ENCODE assay signal across 12 cellular contexts in the genomic region with DNA sequence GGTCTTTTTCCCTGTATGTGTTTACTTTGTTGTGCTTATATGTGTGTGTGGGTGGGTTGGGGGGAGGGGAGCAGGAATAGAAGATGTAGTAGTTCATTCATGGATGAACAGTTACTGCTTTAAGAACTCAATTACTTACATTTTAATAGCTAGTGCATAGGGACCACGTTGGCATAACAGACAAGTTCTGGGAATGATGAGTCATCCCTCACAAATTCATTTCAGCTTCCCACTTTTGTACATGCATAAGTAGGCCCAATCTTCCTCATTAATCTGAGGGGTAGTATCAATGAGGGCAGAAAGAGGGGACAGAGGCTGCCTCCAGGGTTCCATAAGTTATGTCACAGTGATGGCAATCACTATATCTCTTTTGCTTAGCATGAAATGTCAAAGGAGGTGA. TPM values are rescaled to one million over a fixed set of nuclear protein-coding genes. Genes with fewer than 3 reads are reported as not detected.
A peak's percentile ranks its signal among the peaks of the same experiment; 100 is the strongest.
DNase-seq lines count a peak whose midpoint lies in the region; ATAC-seq and TF ChIP-seq lines count a peak whose summit lies in the region.
"Had no signal": no experiment of that assay in that cellular context is flagged by ENCODE, and none has a peak within 500 bp of the region (broad histone marks: within the 10 kb centered on the region; RNA-seq: fewer than 3 reads in every experiment).

No MANE protein-coding gene starts in this region.

- no peak for TF ChIP-seq POLR2A in GM18505 (IDR thresholded peaks at IDR 0.05; ENCODE audit: borderline replicate concordance, extremely low read depth, insufficient read depth, insufficient read length)

- no peaks in the 10 kb centered on the region for H3K36me3 Mint-ChIP-seq in activated T-helper 17 cell treated with anti-CD3 and anti-CD28 coated beads, Interleukin-2, amount 50 U/mL, for 72 hours (ENCODE audit: low read depth)

- H3K9me3 ChIP-seq in BE2C: no peaks in the 10 kb centered on the region
- H3K9me3 ChIP-seq: HAP-1, upper lobe of left lung had no signal

- in situ Hi-C loops in astrocyte of the spinal cord (cut with HindIII; ENCODE audit: low sequenced_read_pairs): no loop called here

- H3K27ac Mint-ChIP-seq in activated T-helper 17 cell treated with anti-CD3 and anti-CD28 coated beads, Interleukin-2, amount 50 U/mL, for 72 hours: no peak overlapping the region

- peaks cover 7% of the 10 kb centered on the region for H3K27me3 ChIP-seq in BE2C
- H3K27me3 ChIP-seq: upper lobe of left lung had no signal

- ATAC-seq in GM18505 (IDR thresholded peaks at IDR 0.05; ENCODE audit: unreplicated experiment): no peak
- no peak for ATAC-seq in activated T-helper 17 cell treated with anti-CD3 and anti-CD28 coated beads, Interleukin-2, amount 50 U/mL, for 72 hours (replicated peaks)

- H3K4me3 ChIP-seq in astrocyte of the spinal cord (ENCODE audit: low read depth, low read length) (no peak overlapping the region), BE2C (ENCODE audit: low read depth, low read length) (no peak overlapping the region)
- H3K4me3 ChIP-seq: HAP-1, upper lobe of left lung had no signal

- no peaks in the 10 kb centered on the region for H3K36me3 ChIP-seq in BE2C
- H3K36me3 ChIP-seq: HAP-1, upper lobe of left lung had no signal

- H3K4me3 Mint-ChIP-seq in activated T-helper 17 cell treated with anti-CD3 and anti-CD28 coated beads, Interleukin-2, amount 50 U/mL, for 72 hours: no peak overlapping the region

- no peaks in the 10 kb centered on the region for H3K4me1 ChIP-seq in BE2C
- H3K4me1 ChIP-seq: HAP-1 had no signal

- TF ChIP-seq CTCF in astrocyte of the spinal cord (IDR thresholded peaks at IDR 0.05; ENCODE audit: low read depth, low read length) (no peak), BE2C (IDR thresholded peaks at IDR 0.05; ENCODE audit: low read depth, low read length) (no peak)

- no peaks in the 10 kb centered on the region for H3K4me1 Mint-ChIP-seq in activated T-helper 17 cell treated with anti-CD3 and anti-CD28 coated beads, Interleukin-2, amount 50 U/mL, for 72 hours

- peaks cover 13% of the 10 kb centered on the region for H3K27me3 Mint-ChIP-seq in activated T-helper 17 cell treated with anti-CD3 and anti-CD28 coated beads, Interleukin-2, amount 50 U/mL, for 72 hours

- no peaks in the 10 kb centered on the region for H3K9me3 Mint-ChIP-seq in activated T-helper 17 cell treated with anti-CD3 and anti-CD28 coated beads, Interleukin-2, amount 50 U/mL, for 72 hours

- DNase-seq in AG20443 (ENCODE audit: low spot score) (peak; percentile 29), MV-4-11 (lab: John Stamatoyannopoulos, UW) (peak; percentile 27), astrocyte of the spinal cord (ENCODE audit: low read depth, low spot score) (peak; percentile 64), kidney tubule cell (ENCODE audit: low spot score) (peak; percentile 69), BE2C (no peak), cerebellar cortex (ENCODE audit: low spot score) (no peak)
- DNase-seq: midbrain, Right ventricle myocardium superior, upper lobe of left lung had no signal

RNA-seq across cellular contexts. Expression of gene PRDM6, which starts 36.9 kb away (rescaled TPM):
- total RNA-seq in activated T-helper 17 cell treated with anti-CD3 and anti-CD28 coated beads, Interleukin-2, amount 50 U/mL, for 72 hours: under 1 TPM in 1 of 2 donors, not detected in 1; 0.05 TPM
- not detected for polyA plus RNA-seq in BE2C (2012; ENCODE audit: insufficient read depth, insufficient read length, low read depth)

Comparison
In these comparisons a context has a peak if more than half of its experiments do, and no peak if none do; other contexts are left out.
1. DNase-seq: peak in AG20443 (single experiment), MV-4-11 (single experiment), astrocyte of the spinal cord (single experiment) and kidney tubule cell (single experiment); none in BE2C (single experiment) and cerebellar cortex (single experiment).